29 cellular contexts compared by ENCODE assay signal in the genomic region with DNA sequence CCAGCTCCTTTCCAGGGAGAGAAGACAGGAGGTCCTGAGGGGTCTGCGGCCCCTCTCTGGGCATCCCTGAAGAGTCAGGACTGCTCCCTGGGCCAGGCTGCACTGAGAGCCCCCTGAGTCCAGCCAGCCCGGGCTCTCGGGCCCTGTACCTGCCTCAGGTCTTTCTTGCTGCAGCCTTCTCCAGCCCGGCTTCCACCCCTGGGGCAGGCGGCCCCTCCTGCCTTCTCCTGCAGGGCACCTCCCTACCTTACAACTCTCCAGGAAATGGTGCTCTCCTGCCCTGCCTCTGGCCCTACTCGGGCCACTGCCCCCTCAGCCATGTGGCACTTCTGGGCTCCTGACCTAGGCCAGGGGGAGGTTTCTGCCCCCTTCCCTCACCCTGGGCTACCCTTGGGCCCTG.
"Had no signal": no experiment of that assay in that cellular context is flagged by ENCODE, and none has a peak within 500 bp of the region (broad histone marks: within the 10 kb centered on the region; RNA-seq: fewer than 3 reads in every experiment).

No MANE protein-coding gene starts in this region.

- H3K4me3 Mint-ChIP-seq: activated CD4-positive, alpha-beta memory T cell treated with anti-CD3 and anti-CD28 coated beads, Interleukin-2, amount 10 ng/mL, durations not matched to agents 7 days and 5 days; activated CD4-positive, alpha-beta T cell treated with anti-CD3 and anti-CD28 coated beads, Interleukin-2, amount 10 ng/mL, durations not matched to agents 7 days and 5 days; activated naive CD4-positive, alpha-beta T cell treated with anti-CD3 and anti-CD28 coated beads, Interleukin-2, amount 10 ng/mL, durations not matched to agents 7 days and 5 days; activated naive CD8-positive, alpha-beta T cell treated with anti-CD3 and anti-CD28 coated beads, Interleukin-2, amount 10 ng/mL, durations not matched to agents 7 days and 5 days; activated T-cell treated with anti-CD3 and anti-CD28 coated beads, Interleukin-2, amount 50 U/mL, for 24 hours; activated T-cell treated with anti-CD3 and anti-CD28 coated beads, Interleukin-2, amount 50 U/mL, for 72 hours; central memory CD8-positive, alpha-beta T cell; dendritic cell treated with granulocyte-macrophage colony-stimulating factor and Interleukin-4, amounts not matched to agents 40 ng/mL and 50 ng/mL, for 4 days; endodermal cell; WTC11 had no signal

- H3K27ac ChIP-seq: brain microvascular endothelial cell, coronary artery had no signal

- H3K36me3 Mint-ChIP-seq: activated naive CD4-positive, alpha-beta T cell treated with anti-CD3 and anti-CD28 coated beads, Interleukin-2, amount 10 ng/mL, durations not matched to agents 7 days and 5 days; activated naive CD4-positive, alpha-beta T cell treated with anti-CD3 and anti-CD28 coated beads, Interleukin-2, amount 50 U/mL, for 72 hours; activated naive CD8-positive, alpha-beta T cell treated with anti-CD3 and anti-CD28 coated beads, Interleukin-2, amount 10 ng/mL, durations not matched to agents 7 days and 5 days had no signal

- H3K27ac Mint-ChIP-seq: activated CD4-positive, alpha-beta memory T cell treated with anti-CD3 and anti-CD28 coated beads, Interleukin-2, amount 10 ng/mL, durations not matched to agents 7 days and 5 days; activated CD4-positive, alpha-beta T cell treated with anti-CD3 and anti-CD28 coated beads, Interleukin-2, amount 10 ng/mL, durations not matched to agents 7 days and 5 days; activated naive CD4-positive, alpha-beta T cell treated with anti-CD3 and anti-CD28 coated beads, Interleukin-2, amount 10 ng/mL, durations not matched to agents 7 days and 5 days; activated naive CD4-positive, alpha-beta T cell treated with anti-CD3 and anti-CD28 coated beads, Interleukin-2, amount 50 U/mL, for 72 hours; activated naive CD8-positive, alpha-beta T cell treated with anti-CD3 and anti-CD28 coated beads, Interleukin-2, amount 10 ng/mL, durations not matched to agents 7 days and 5 days; activated T-cell treated with anti-CD3 and anti-CD28 coated beads, Interleukin-2, amount 50 U/mL, for 24 hours; activated T-cell treated with anti-CD3 and anti-CD28 coated beads, Interleukin-2, amount 50 U/mL, for 72 hours; dendritic cell treated with granulocyte-macrophage colony-stimulating factor and Interleukin-4, amounts not matched to agents 40 ng/mL and 50 ng/mL, for 4 days; endodermal cell; WTC11 had no signal

- ATAC-seq: activated naive CD4-positive, alpha-beta T cell treated with anti-CD3 and anti-CD28 coated beads, Interleukin-2, amount 50 U/mL, for 72 hours; activated T-cell treated with anti-CD3 and anti-CD28 coated beads, Interleukin-2, amount 50 U/mL, for 72 hours; esophagus mucosa; WTC11 had no signal

- H3K36me3 ChIP-seq: brain microvascular endothelial cell had no signal

- FAIRE-seq: astrocyte, bronchial epithelial cell, frontal cortex had no signal

- H3K4me3 ChIP-seq: coronary artery, dorsolateral prefrontal cortex had no signal

- H3K9me3 Mint-ChIP-seq: activated CD4-positive, alpha-beta T cell treated with anti-CD3 and anti-CD28 coated beads, Interleukin-2, amount 10 ng/mL, durations not matched to agents 7 days and 5 days; activated naive CD4-positive, alpha-beta T cell treated with anti-CD3 and anti-CD28 coated beads, Interleukin-2, amount 10 ng/mL, durations not matched to agents 7 days and 5 days; activated T-cell treated with anti-CD3 and anti-CD28 coated beads, Interleukin-2, amount 50 U/mL, for 24 hours; central memory CD8-positive, alpha-beta T cell had no signal

- H3K27me3 ChIP-seq: brain microvascular endothelial cell had no signal

- DNase-seq: activated CD4-positive, alpha-beta memory T cell treated with anti-CD3 and anti-CD28 coated beads, Interleukin-2, amount 10 ng/mL, durations not matched to agents 7 days and 5 days; activated CD4-positive, alpha-beta T cell treated with anti-CD3 and anti-CD28 coated beads for 1 hour; activated CD4-positive, alpha-beta T cell treated with anti-CD3 and anti-CD28 coated beads for 4 hours; activated CD4-positive, alpha-beta T cell treated with anti-CD3 and anti-CD28 coated beads, Interleukin-2, amount 10 ng/mL, durations not matched to agents 7 days and 5 days; activated CD4-positive, alpha-beta T cell treated with anti-CD3 and anti-CD28 coated beads, Interleukin-2, amount 50 U/mL, for 4 hours; activated CD8-positive, alpha-beta memory T cell treated with anti-CD3 and anti-CD28 coated beads, Interleukin-2, amount 50 U/mL, for 48 hours; activated gamma-delta T cell; activated naive CD4-positive, alpha-beta T cell; activated naive CD4-positive, alpha-beta T cell treated with anti-CD3 and anti-CD28 coated beads, Interleukin-2, amount 10 ng/mL, durations not matched to agents 7 days and 5 days; activated naive CD8-positive, alpha-beta T cell treated with anti-CD3 and anti-CD28 coated beads, Interleukin-2, amount 10 ng/mL, durations not matched to agents 7 days and 5 days; activated T-cell treated with anti-CD3 and anti-CD28 coated beads for 4 hours; activated T-cell treated with anti-CD3 and anti-CD28 coated beads, Interleukin-2, amount 50 U/mL, for 24 hours; activated T-cell treated with anti-CD3 and anti-CD28 coated beads, Interleukin-2, amount 50 U/mL, for 72 hours; anterior cingulate cortex; brain microvascular endothelial cell; dorsolateral prefrontal cortex; effector memory CD4-positive, alpha-beta T cell; endodermal cell; foreskin fibroblast; T-helper 2 cell had no signal

- H3K4me1 Mint-ChIP-seq: activated CD4-positive, alpha-beta memory T cell treated with anti-CD3 and anti-CD28 coated beads, Interleukin-2, amount 10 ng/mL, durations not matched to agents 7 days and 5 days; activated CD4-positive, alpha-beta T cell treated with anti-CD3 and anti-CD28 coated beads, Interleukin-2, amount 10 ng/mL, durations not matched to agents 7 days and 5 days; activated naive CD4-positive, alpha-beta T cell treated with anti-CD3 and anti-CD28 coated beads, Interleukin-2, amount 10 ng/mL, durations not matched to agents 7 days and 5 days; activated naive CD8-positive, alpha-beta T cell treated with anti-CD3 and anti-CD28 coated beads, Interleukin-2, amount 10 ng/mL, durations not matched to agents 7 days and 5 days; central memory CD8-positive, alpha-beta T cell had no signal
